ENCODE assay signal across 8 cellular contexts in genomic region chr1:89739013-89739843, GRCh38.
DNase-seq lines count a peak whose midpoint lies in the region; ATAC-seq and TF ChIP-seq lines count a peak whose summit lies in the region.

No MANE protein-coding gene starts in this region.

- peak overlapping the region; percentile 45 for H3K27ac ChIP-seq in left ventricle myocardium inferior (replicated peaks)
- peak overlapping the region; percentile 67 for H3K27ac ChIP-seq in thymus (ENCODE audit: low read depth)
- H3K27ac ChIP-seq in tibial nerve = no peak overlapping the region

- POLR2A ChIA-PET in activated CD4-positive, alpha-beta memory T cell treated with anti-CD3 and anti-CD28 coated beads for 36 hours (lab: Charles Lee) = interaction anchor here (0.9 to 1.1 kb wide), 2 partner anchors 18 to 20 kb away, joined by 3 to 4 read pairs; no protein-coding TSS in a partner anchor

- no peak for TF ChIP-seq EP300 in tibial nerve (IDR thresholded peaks at IDR 0.05)

- peak overlapping the region; percentile 68 for H3K4me3 Mint-ChIP-seq in activated CD4-positive, alpha-beta memory T cell treated with anti-CD3 and anti-CD28 coated beads for 36 hours

- peaks cover 19% of the 10 kb centered on the region for H3K4me1 ChIP-seq in left ventricle myocardium inferior
- no peaks in the 10 kb centered on the region for H3K4me1 ChIP-seq in thymus (ENCODE audit: control insufficient read depth, insufficient read depth, low read length)
- peaks cover 0 to 7% (median 0%) of the 10 kb centered on the region in 4 donors for H3K4me1 ChIP-seq in tibial nerve

- no peaks in the 10 kb centered on the region for H3K9me3 Mint-ChIP-seq in activated CD4-positive, alpha-beta memory T cell treated with anti-CD3 and anti-CD28 coated beads for 36 hours

- no peak for TF ChIP-seq CTCF in left ventricle myocardium inferior (IDR thresholded peaks at IDR 0.05; ENCODE audit: borderline replicate concordance)
- TF ChIP-seq CTCF in tibial nerve (IDR thresholded peaks at IDR 0.05) = no peak

- H3K36me3 Mint-ChIP-seq in activated CD4-positive, alpha-beta memory T cell treated with anti-CD3 and anti-CD28 coated beads for 36 hours = peaks cover 2% of the 10 kb centered on the region

- 91% methylated on average over 10 of the region's 10 CpGs for WGBS in thymus
- WGBS in tibial nerve, 2 donors = 55 to 62% methylated on average over 10 of the region's 10 CpGs

- no peak for TF ChIP-seq POLR2A in tibial nerve (IDR thresholded peaks at IDR 0.05)

- no peak for ATAC-seq in GM19351 (IDR thresholded peaks at IDR 0.05; ENCODE audit: unreplicated experiment)

- peak overlapping the region; percentile 83 for H3K27ac Mint-ChIP-seq in activated CD4-positive, alpha-beta memory T cell treated with anti-CD3 and anti-CD28 coated beads for 36 hours

- H3K27me3 Mint-ChIP-seq in activated CD4-positive, alpha-beta memory T cell treated with anti-CD3 and anti-CD28 coated beads for 36 hours = no peaks in the 10 kb centered on the region

- H3K36me3 ChIP-seq in left ventricle myocardium inferior = no peaks in the 10 kb centered on the region
- H3K36me3 ChIP-seq in thymus (ENCODE audit: control insufficient read depth, insufficient read depth) = no peaks in the 10 kb centered on the region
- no peaks in the 10 kb centered on the region for H3K36me3 ChIP-seq in tibial nerve

- H3K4me3 ChIP-seq in left ventricle myocardium inferior = no peak overlapping the region
- no peak overlapping the region for H3K4me3 ChIP-seq in thymus (ENCODE audit: low read length)
- H3K4me3 ChIP-seq in tibial nerve = no peak overlapping the region

- peaks cover 45% of the 10 kb centered on the region for H3K4me1 Mint-ChIP-seq in activated CD4-positive, alpha-beta memory T cell treated with anti-CD3 and anti-CD28 coated beads for 36 hours (ENCODE audit: low read depth)

- DNase-seq in activated effector memory CD4-positive, alpha-beta T cell treated with anti-CD3 and anti-CD28 coated beads, Interleukin-2, amount 50 U/mL, for 16 hours = peak; percentile 84
- DNase-seq in activated effector memory CD4-positive, alpha-beta T cell treated with Interleukin-2 at 50 U/mL for 16 hours = no peak
- peak; percentile 78 for DNase-seq in activated CD4-positive, alpha-beta memory T cell treated with anti-CD3 and anti-CD28 coated beads for 36 hours
- DNase-seq in left ventricle myocardium inferior (no peak), tibial nerve (ENCODE audit: low spot score in 2 of 2) (no peak), NCI-H524 treated with DMSO at 0.1 percent for 48 hours (lab: John Stamatoyannopoulos, UW) (no peak)

- H3K27me3 ChIP-seq in left ventricle myocardium inferior (ENCODE audit: low read depth) (no peaks in the 10 kb centered on the region), thymus (ENCODE audit: control insufficient read depth, insufficient read depth) (no peaks in the 10 kb centered on the region), tibial nerve (no peaks in the 10 kb centered on the region)

- intact Hi-C loops in activated CD4-positive, alpha-beta memory T cell treated with anti-CD3 and anti-CD28 coated beads for 36 hours (cut with micrococcal nuclease) = loop anchor here (1.0 kb wide), 4 partner anchors 8 to 20 kb away; no protein-coding TSS in a partner anchor
- intact Hi-C loops in left ventricle myocardium inferior (cut with micrococcal nuclease) = no loop called here

- CTCF ChIA-PET in activated CD4-positive, alpha-beta memory T cell treated with anti-CD3 and anti-CD28 coated beads for 36 hours (lab: Charles Lee) = interaction anchor here (1.5 kb wide), 1 partner anchor 20 kb away, joined by 7 read pairs; no protein-coding TSS in a partner anchor

- H3K9me3 ChIP-seq in left ventricle myocardium inferior (replicated peaks) = no peaks in the 10 kb centered on the region
- H3K9me3 ChIP-seq in thymus (ENCODE audit: control insufficient read depth) = no peaks in the 10 kb centered on the region
- H3K9me3 ChIP-seq in tibial nerve = no peaks in the 10 kb centered on the region

Comparison
In these comparisons a context has a peak if more than half of its experiments do, and no peak if none do; other contexts are left out.
1. DNase-seq: peak in activated effector memory CD4-positive, alpha-beta T cell treated with anti-CD3 and anti-CD28 coated beads, Interleukin-2, amount 50 U/mL, for 16 hours (single experiment) and activated CD4-positive, alpha-beta memory T cell treated with anti-CD3 and anti-CD28 coated beads for 36 hours (single experiment); none in activated effector memory CD4-positive, alpha-beta T cell treated with Interleukin-2 at 50 U/mL for 16 hours (single experiment), left ventricle myocardium inferior (single experiment), tibial nerve (0 of 2) and NCI-H524 treated with DMSO at 0.1 percent for 48 hours (single experiment).
2. H3K27ac ChIP-seq: peak in left ventricle myocardium inferior (single experiment) and thymus (single experiment); none in tibial nerve (0 of 4).